14 cellular contexts compared by ENCODE assay signal in genomic region chr1:153483776-153484175, GRCh38. TPM values are rescaled to one million over a fixed set of nuclear protein-coding genes. Genes with fewer than 3 reads are reported as not detected.
DNase-seq lines count a peak whose midpoint lies in the region; ATAC-seq lines count a peak whose summit lies in the region.
"Had no signal": no experiment of that assay in that cellular context is flagged by ENCODE, and none has a peak within 500 bp of the region (broad histone marks: within the 10 kb centered on the region; RNA-seq: fewer than 3 reads in every experiment).

No MANE protein-coding gene starts in this region.

- DNase-seq in DMS153 treated with DMSO at 0.1 percent for 48 hours (lab: John Stamatoyannopoulos, UW; ENCODE audit: unreplicated experiment) (peak; percentile 86), NCI-H1436 treated with DMSO at 0.1 percent for 48 hours (lab: John Stamatoyannopoulos, UW) (peak; percentile 65), NCI-H524 treated with DMSO at 0.1 percent for 48 hours (lab: John Stamatoyannopoulos, UW) (peak; percentile 69), SKM-1 (lab: John Stamatoyannopoulos, UW; ENCODE audit: unreplicated experiment) (no peak), T-helper 17 cell (no peak)
- DNase-seq in NK-92 treated with Interleukin-12 subunit alpha and Interleukin-12 subunit beta, amount 100 ng/mL, for 24 hours (lab: John Stamatoyannopoulos, UW), result no peak
- DNase-seq: activated CD4-positive, alpha-beta T cell treated with anti-CD3 and anti-CD28 coated beads, Interleukin-2, amount 50 U/mL, for 1 hour; heart right ventricle; Peyer's patch; psoas muscle; T-helper 2 cell had no signal

- no peak overlapping the region for H3K27ac Mint-ChIP-seq in T-helper 17 cell

- H3K4me1 Mint-ChIP-seq in T-helper 17 cell, result no peaks in the 10 kb centered on the region

- H3K9me3 ChIP-seq in T-helper 17 cell (ENCODE audit: control insufficient read depth, low read length, poor library complexity, severe bottlenecking), result no peaks in the 10 kb centered on the region
- H3K9me3 ChIP-seq: heart right ventricle, Peyer's patch, psoas muscle had no signal

- H3K4me3 Mint-ChIP-seq in T-helper 17 cell, result no peak overlapping the region

- peaks cover 9% of the 10 kb centered on the region for H3K36me3 Mint-ChIP-seq in T-helper 17 cell (ENCODE audit: low read depth)

- peak; percentile 79 for ATAC-seq in esophagus mucosa
- ATAC-seq in GM18502 (IDR thresholded peaks at IDR 0.05; ENCODE audit: poor library complexity, unreplicated experiment), result no peak
- ATAC-seq in T-helper 17 cell, result no peak
- ATAC-seq: heart right ventricle, left lobe of liver, psoas muscle had no signal

- H3K27me3 Mint-ChIP-seq in T-helper 17 cell, result peaks cover 74% of the 10 kb centered on the region

RNA-seq across cellular contexts. Expression of gene S100A7, which starts 23.3 kb away (rescaled TPM):
- total RNA-seq in esophagus mucosa, result 5,647 TPM
- total RNA-seq in T-helper 17 cell, result not detected
- total RNA-seq: heart right ventricle, left lobe of liver, Peyer's patch had no signal

RNA-seq across cellular contexts. Expression of gene S100A6, which starts 52.0 kb away (rescaled TPM):
- total RNA-seq in esophagus mucosa (976 TPM), T-helper 17 cell (100 to 1,000 TPM; 303 to 331 TPM)

RNA-seq across cellular contexts. Expression of gene S100A5, which starts 57.0 kb away (rescaled TPM):
- not detected for total RNA-seq in esophagus mucosa
- 1 to 10 TPM in 1 of 2 donors, not detected in 1; 1.1 TPM for total RNA-seq in T-helper 17 cell
- total RNA-seq: heart right ventricle, left lobe of liver, Peyer's patch, psoas muscle had no signal

Comparison
In these comparisons a context has a peak if more than half of its experiments do, and no peak if none do; other contexts are left out.
1. DNase-seq: peak in DMS153 treated with DMSO at 0.1 percent for 48 hours (single experiment), NCI-H1436 treated with DMSO at 0.1 percent for 48 hours (single experiment) and NCI-H524 treated with DMSO at 0.1 percent for 48 hours (single experiment); none in SKM-1 (single experiment), NK-92 treated with Interleukin-12 subunit alpha and Interleukin-12 subunit beta, amount 100 ng/mL, for 24 hours (single experiment) and T-helper 17 cell (0 of 3).
2. RNA of gene S100A7, which starts 23.3 kb away (total RNA-seq): 5,647 TPM in esophagus mucosa (single experiment); not detected in T-helper 17 cell; every median in the first group is over 1,000 times any median in the second.